2 cellular contexts compared by ENCODE assay signal in genomic region chr16:85089485-85089884, GRCh38.
TF ChIP-seq lines count a peak whose summit lies in the region.

No MANE protein-coding gene starts in this region.

TF ChIP-seq in SK-N-SH, 30 proteins besides CTCF, POLR2A, EP300 and RAD21 (continued from another document):
- TF ChIP-seq USF1 (IDR thresholded peaks at IDR 0.05; ENCODE audit: borderline replicate concordance, low read depth) (no peak), RFX5 (IDR thresholded peaks at IDR 0.05; ENCODE audit: low read length) (no peak), RXRA (IDR thresholded peaks at IDR 0.05; ENCODE audit: borderline replicate concordance, low read depth) (no peak), RCOR1 (IDR thresholded peaks at IDR 0.05; ENCODE audit: low read length) (no peak), FOXM1 (IDR thresholded peaks at IDR 0.05; ENCODE audit: low read depth) (no peak), YY1 (IDR thresholded peaks at IDR 0.05; ENCODE audit: low read depth) (no peak), EZH2phosphoT487 (IDR thresholded peaks at IDR 0.05; ENCODE audit: borderline replicate concordance, low read depth) (no peak), SMC3 (IDR thresholded peaks at IDR 0.05; ENCODE audit: low read depth, low read length) (no peak), TEAD4 (IDR thresholded peaks at IDR 0.05; ENCODE audit: borderline replicate concordance, insufficient read depth) (no peak), GATA2 (CRISPR knock-in tag; IDR thresholded peaks at IDR 0.05) (no peak), MAX (IDR thresholded peaks at IDR 0.05; ENCODE audit: low read depth) (no peak), POLR2AphosphoS5 (IDR thresholded peaks at IDR 0.05; ENCODE audit: low read depth, low read length) (no peak), IRF3 (IDR thresholded peaks at IDR 0.05; ENCODE audit: low read depth, low read length) (no peak)
- TF ChIP-seq, protein P1, sequence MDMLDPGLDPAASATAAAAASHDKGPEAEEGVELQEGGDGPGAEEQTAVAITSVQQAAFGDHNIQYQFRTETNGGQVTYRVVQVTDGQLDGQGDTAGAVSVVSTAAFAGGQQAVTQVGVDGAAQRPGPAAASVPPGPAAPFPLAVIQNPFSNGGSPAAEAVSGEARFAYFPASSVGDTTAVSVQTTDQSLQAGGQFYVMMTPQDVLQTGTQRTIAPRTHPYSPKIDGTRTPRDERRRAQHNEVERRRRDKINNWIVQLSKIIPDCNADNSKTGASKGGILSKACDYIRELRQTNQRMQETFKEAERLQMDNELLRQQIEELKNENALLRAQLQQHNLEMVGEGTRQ (IDR thresholded peaks at IDR 0.05; ENCODE audit: borderline replicate concordance, low read depth, low read length) = no peak

TF ChIP-seq in SK-N-SH treated with all-trans-retinoic acid at 6 μM for 48 hours, 23 proteins besides CTCF, POLR2A, EP300 and RAD21 (continued from another document):
- TF ChIP-seq, protein P2, sequence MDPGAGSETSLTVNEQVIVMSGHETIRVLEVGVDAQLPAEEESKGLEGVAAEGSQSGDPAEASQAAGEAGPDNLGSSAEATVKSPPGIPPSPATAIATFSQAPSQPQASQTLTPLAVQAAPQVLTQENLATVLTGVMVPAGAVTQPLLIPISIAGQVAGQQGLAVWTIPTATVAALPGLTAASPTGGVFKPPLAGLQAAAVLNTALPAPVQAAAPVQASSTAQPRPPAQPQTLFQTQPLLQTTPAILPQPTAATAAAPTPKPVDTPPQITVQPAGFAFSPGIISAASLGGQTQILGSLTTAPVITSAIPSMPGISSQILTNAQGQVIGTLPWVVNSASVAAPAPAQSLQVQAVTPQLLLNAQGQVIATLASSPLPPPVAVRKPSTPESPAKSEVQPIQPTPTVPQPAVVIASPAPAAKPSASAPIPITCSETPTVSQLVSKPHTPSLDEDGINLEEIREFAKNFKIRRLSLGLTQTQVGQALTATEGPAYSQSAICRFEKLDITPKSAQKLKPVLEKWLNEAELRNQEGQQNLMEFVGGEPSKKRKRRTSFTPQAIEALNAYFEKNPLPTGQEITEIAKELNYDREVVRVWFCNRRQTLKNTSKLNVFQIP (CRISPR knock-in tag; IDR thresholded peaks at IDR 0.05; ENCODE audit: borderline replicate concordance, low read depth) = no peak
- no peak for TF ChIP-seq CSDC2 (CRISPR knock-in tag; IDR thresholded peaks at IDR 0.05)
